ENCODE assay signal across 8 cellular contexts in genomic region chr7:101321491-101322401, GRCh38. TPM values are rescaled to one million over a fixed set of nuclear protein-coding genes. Genes with fewer than 3 reads are reported as not detected.
DNase-seq lines count a peak whose midpoint lies in the region; ATAC-seq and TF ChIP-seq lines count a peak whose summit lies in the region.

IFT22 (minus strand) TSS chr7:101321812; CDS start chr7:101321709, 103 bp downstream.

- TF ChIP-seq POLR2A in transverse colon (IDR thresholded peaks at IDR 0.05), result peak; percentile 51

- in situ Hi-C loops in transverse colon (cut with MboI; ENCODE audit: low pct_ligation_motif_present in 1 of 4, low pct_unique_long_range_greater_than_20kb in 1 of 4, low sequenced_read_pairs in 3 of 4), result no loop called here

- peak within 1 kb of the TSS; percentile 79 to 87 (median 82) for H3K27ac ChIP-seq in transverse colon

- TF ChIP-seq CTCF in GM12864 (IDR thresholded peaks at IDR 0.05; ENCODE audit: low read depth, low read length, missing control alignments), result peak; percentile 24
- peak in 4 of 5 experiments; percentile 8 to 42 (median 25) for TF ChIP-seq CTCF in transverse colon (IDR thresholded peaks at IDR 0.05)

- WGBS in transverse colon (ENCODE audit: low coverage in 1 of 2), 2 donors, result 2% methylated on average over 34 of the region's 69 CpGs; no CpG with 5 or more reads in 1 of the 2 donors

- peak; percentile 65 for DNase-seq in GM12864 (ENCODE audit: low read depth)
- DNase-seq in NCI-H128 (lab: John Stamatoyannopoulos, UW; ENCODE audit: unreplicated experiment), result peak; percentile 84
- peak; percentile 60 to 84 for DNase-seq in SW 1271 (lab: John Stamatoyannopoulos, UW)
- DNase-seq in adipocyte (ENCODE audit: low read depth), result peak; percentile 99
- DNase-seq in cardiac septum (ENCODE audit: low spot score), result peak; percentile 94
- DNase-seq in pons (ENCODE audit: low spot score), result peak; percentile 89
- DNase-seq in transverse colon, result peak; percentile 92

- intact Hi-C loops in cardiac septum (cut with DNase I) (no loop called here), transverse colon (cut with DNase I; ENCODE audit: low total_unique reads) (no loop called here)

- peak within 1 kb of the TSS; percentile 64 for H3K4me3 ChIP-seq in GM12864 (ENCODE audit: low read depth, low read length)
- peak within 1 kb of the TSS; percentile 89 for H3K4me3 ChIP-seq in adipocyte (ENCODE audit: low read length)
- H3K4me3 ChIP-seq in transverse colon, result peak within 1 kb of the TSS; percentile 56 to 78 (median 70)

- peak; percentile 98 for ATAC-seq in HG02642 (IDR thresholded peaks at IDR 0.05; ENCODE audit: poor library complexity, unreplicated experiment)

- H3K9ac ChIP-seq in adipocyte (ENCODE audit: low read length), result peak within 1 kb of the TSS; percentile 93

- no peak for TF ChIP-seq EP300 in transverse colon (IDR thresholded peaks at IDR 0.05; ENCODE audit: low read depth)

- H3K27me3 ChIP-seq in adipocyte (replicated peaks; ENCODE audit: control insufficient read depth, insufficient read depth, low read length) (peaks cover 6% of the 10 kb centered on the region), transverse colon (no peaks in the 10 kb centered on the region)

- H3K36me3 ChIP-seq in adipocyte (ENCODE audit: control insufficient read depth, insufficient read depth, low read length, severe bottlenecking) (no peaks in the 10 kb centered on the region), transverse colon (no peaks in the 10 kb centered on the region)

- no peaks in the 10 kb centered on the region for H3K9me3 ChIP-seq in adipocyte (ENCODE audit: control insufficient read depth, low read length)
- no peaks in the 10 kb centered on the region for H3K9me3 ChIP-seq in transverse colon

- H3K4me1 ChIP-seq in adipocyte (ENCODE audit: control insufficient read depth, insufficient read depth, low read length), result peaks cover 8% of the 10 kb centered on the region
- peaks cover 0 to 12% (median 10%) of the 10 kb centered on the region in 4 donors for H3K4me1 ChIP-seq in transverse colon

RNA-seq across cellular contexts. Expression of gene IFT22, which starts in this region (rescaled TPM):
- total RNA-seq in cardiac septum (24.7 TPM), transverse colon (10 to 100 TPM in 3 of 4 donors, 1 to 10 TPM in 1; 9.4 to 30.6 (median 11.3) TPM)

Comparison
In these comparisons a context has a peak if more than half of its experiments do, and no peak if none do; other contexts are left out.
1. Peak in every context shown above with its lines: DNase-seq, ATAC-seq, H3K4me3 ChIP-seq and H3K27ac ChIP-seq.